Comparison of ENCODE assay signal across 18 cellular contexts in the genomic region with DNA sequence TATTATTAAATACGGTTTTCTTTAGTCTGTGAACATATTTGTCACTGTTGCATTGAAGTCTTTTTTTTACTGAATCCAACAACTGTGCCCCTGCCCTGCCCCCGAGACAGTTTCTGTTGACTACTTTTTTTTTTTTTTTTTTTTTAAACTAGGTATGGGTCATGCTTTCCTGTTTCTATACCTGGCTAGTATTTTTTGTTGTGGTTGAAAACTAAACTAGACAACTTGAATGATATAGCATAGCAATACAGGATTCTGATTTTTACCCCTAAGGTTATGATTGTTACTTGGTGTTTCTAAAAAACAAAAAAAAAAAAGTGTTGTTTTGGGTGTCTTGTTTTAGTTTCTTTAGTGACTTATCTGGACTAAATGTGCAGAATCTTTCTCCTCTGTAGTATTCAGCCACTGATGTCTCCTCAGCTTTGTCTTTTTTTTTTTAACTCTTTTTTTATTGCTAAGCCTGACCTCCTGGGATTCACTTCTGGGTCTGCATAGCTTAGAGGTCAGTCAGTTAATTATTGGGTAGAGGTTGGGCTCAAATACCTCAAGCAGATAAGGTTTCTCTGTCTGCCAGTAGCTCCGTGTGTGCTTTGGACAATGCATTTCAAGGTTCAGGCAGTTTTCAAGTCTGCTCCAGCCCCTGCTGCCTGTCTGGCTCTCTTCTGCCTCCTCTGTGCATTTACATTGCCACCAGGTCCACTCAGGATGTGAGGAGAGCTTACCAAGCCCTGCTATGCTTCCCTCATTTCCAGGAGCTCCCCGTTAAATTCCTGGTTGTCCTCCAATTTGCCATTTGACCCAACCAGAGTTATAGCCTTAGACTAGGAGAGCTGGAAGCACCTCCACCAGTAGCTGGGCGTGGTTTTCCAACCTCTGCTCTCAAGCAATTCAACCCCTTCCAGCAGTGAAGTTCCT.
"Had no signal": no experiment of that assay in that cellular context is flagged by ENCODE, and none has a peak within 500 bp of the region (broad histone marks: within the 10 kb centered on the region; RNA-seq: fewer than 3 reads in every experiment).

No MANE protein-coding gene starts in this region.

- H3K4me1 Mint-ChIP-seq: activated B cell treated with CpG ODN at 0.5 μM for 24 hours; activated CD4-positive, alpha-beta T cell treated with anti-CD3 and anti-CD28 coated beads, Interleukin-2, amount 10 ng/mL, durations not matched to agents 24 days and 14 days had no signal

- H3K27me3 ChIP-seq: cardiac muscle cell, colonic mucosa, esophagus squamous epithelium, foreskin keratinocyte, right lobe of liver, suprapubic skin, upper lobe of right lung had no signal

- H3K4me3 Mint-ChIP-seq: activated B cell treated with CpG ODN at 0.5 μM for 24 hours; activated CD4-positive, alpha-beta T cell treated with anti-CD3 and anti-CD28 coated beads, Interleukin-2, amount 10 ng/mL, durations not matched to agents 24 days and 14 days; activated T-helper 1 cell treated with anti-CD3 and anti-CD28 coated beads, Interleukin-12 subunit alpha, Interleukin-12 subunit beta, Interleukin-2, Interleukin-4 antibody, amounts not matched to agents 30 ng/mL and 10 ng/mL and 1 ng/mL, durations not matched to agents 14 hours and 24 hours and 36 hours; stimulated activated naive CD8-positive, alpha-beta T cell treated with anti-CD3 and anti-CD28 coated beads, Interleukin-15, Interleukin-2, amounts not matched to agents 100 ng/mL and 50 ng/mL, for 24 hours had no signal

- H3K36me3 ChIP-seq: cardiac muscle cell, colonic mucosa, esophagus squamous epithelium, lower lobe of right lung, right lobe of liver, suprapubic skin, upper lobe of right lung had no signal

- DNase-seq: activated B cell treated with CpG ODN at 0.5 μM for 24 hours; activated CD4-positive, alpha-beta T cell treated with anti-CD3 and anti-CD28 coated beads, Interleukin-2, amount 10 ng/mL, durations not matched to agents 24 days and 14 days; activated CD8-positive, alpha-beta memory T cell treated with anti-CD3 and anti-CD28 coated beads, Interleukin-2, amount 50 U/mL, for 48 hours; colonic mucosa; effector CD8-positive, alpha-beta T cell; esophagus squamous epithelium; foreskin keratinocyte; glutamatergic neuron; lower lobe of right lung; psoas muscle; right lobe of liver; upper lobe of right lung had no signal

- H3K9me3 ChIP-seq: colonic mucosa, esophagus squamous epithelium, right lobe of liver, upper lobe of right lung had no signal

- H3K27ac Mint-ChIP-seq: activated B cell treated with CpG ODN at 0.5 μM for 24 hours; activated CD4-positive, alpha-beta T cell treated with anti-CD3 and anti-CD28 coated beads, Interleukin-2, amount 10 ng/mL, durations not matched to agents 24 days and 14 days; activated T-helper 1 cell treated with anti-CD3 and anti-CD28 coated beads, Interleukin-12 subunit alpha, Interleukin-12 subunit beta, Interleukin-2, Interleukin-4 antibody, amounts not matched to agents 30 ng/mL and 10 ng/mL and 1 ng/mL, durations not matched to agents 14 hours and 24 hours and 36 hours; stimulated activated naive CD8-positive, alpha-beta T cell treated with anti-CD3 and anti-CD28 coated beads, Interleukin-15, Interleukin-2, amounts not matched to agents 100 ng/mL and 50 ng/mL, for 24 hours had no signal

- FAIRE-seq: endothelial cell of umbilical vein, TTC549 had no signal

- H3K27me3 Mint-ChIP-seq: activated CD4-positive, alpha-beta T cell treated with anti-CD3 and anti-CD28 coated beads, Interleukin-2, amount 10 ng/mL, durations not matched to agents 24 days and 14 days had no signal

- ATAC-seq: foreskin keratinocyte, lower lobe of right lung, psoas muscle, right lobe of liver, upper lobe of right lung had no signal

- H3K4me3 ChIP-seq: cardiac muscle cell, colonic mucosa, esophagus squamous epithelium, lower lobe of right lung, psoas muscle, right lobe of liver, suprapubic skin, upper lobe of right lung had no signal

- H3K4me1 ChIP-seq: colonic mucosa, esophagus squamous epithelium, foreskin keratinocyte, lower lobe of right lung, psoas muscle, right lobe of liver, suprapubic skin, upper lobe of right lung had no signal

- H3K27ac ChIP-seq: cardiac muscle cell, colonic mucosa, esophagus squamous epithelium, foreskin keratinocyte, lower lobe of right lung, psoas muscle, right lobe of liver, suprapubic skin, upper lobe of right lung had no signal
